ENCODE assay signal across 8 cellular contexts in genomic region chr12:95943231-95943842, GRCh38. TPM values are rescaled to one million over a fixed set of nuclear protein-coding genes. Genes with fewer than 3 reads are reported as not detected.
DNase-seq lines count a peak whose midpoint lies in the region; ATAC-seq and TF ChIP-seq lines count a peak whose summit lies in the region.

Gene AMDHD1, plus strand, starts transcription at chr12:95943331. Its CDS starts 68 bp downstream, at chr12:95943399.

- peak within 1 kb of the TSS; percentile 13 for H3K27ac Mint-ChIP-seq in Caco-2 (ENCODE audit: unreplicated experiment)
- peak within 1 kb of the TSS; percentile 91 for H3K27ac Mint-ChIP-seq in activated naive CD8-positive, alpha-beta T cell treated with anti-CD3 and anti-CD28 coated beads, Interleukin-2, amount 50 U/mL, for 24 hours

- H3K36me3 Mint-ChIP-seq in Caco-2 (ENCODE audit: insufficient read depth, unreplicated experiment), result no peaks in the 10 kb centered on the region
- no peaks in the 10 kb centered on the region for H3K36me3 Mint-ChIP-seq in activated naive CD8-positive, alpha-beta T cell treated with anti-CD3 and anti-CD28 coated beads, Interleukin-2, amount 50 U/mL, for 24 hours (ENCODE audit: low read depth)

- no peaks in the 10 kb centered on the region for H3K4me1 Mint-ChIP-seq in Caco-2 (ENCODE audit: low read depth, unreplicated experiment)
- H3K4me1 Mint-ChIP-seq in activated naive CD8-positive, alpha-beta T cell treated with anti-CD3 and anti-CD28 coated beads, Interleukin-2, amount 50 U/mL, for 24 hours, result peaks cover 6% of the 10 kb centered on the region

- H3K4me3 Mint-ChIP-seq in Caco-2 (ENCODE audit: unreplicated experiment), result peak within 1 kb of the TSS; percentile 91
- H3K4me3 Mint-ChIP-seq in activated naive CD8-positive, alpha-beta T cell treated with anti-CD3 and anti-CD28 coated beads, Interleukin-2, amount 50 U/mL, for 24 hours, result peak within 1 kb of the TSS; percentile 89

- H3K4me1 ChIP-seq in Caco-2, result no peaks in the 10 kb centered on the region
- H3K4me1 ChIP-seq in right atrium auricular region, result peaks cover 0 to 7% of the 10 kb centered on the region in 2 donors

- H3K9me3 Mint-ChIP-seq in Caco-2 (ENCODE audit: unreplicated experiment), result no peaks in the 10 kb centered on the region
- no peaks in the 10 kb centered on the region for H3K9me3 Mint-ChIP-seq in activated naive CD8-positive, alpha-beta T cell treated with anti-CD3 and anti-CD28 coated beads, Interleukin-2, amount 50 U/mL, for 24 hours

- H3K4me3 ChIP-seq in Caco-2 (ENCODE audit: low read depth, low read length) (peak within 1 kb of the TSS; percentile 55), HL-60 (replicated peaks; ENCODE audit: insufficient read depth, low read length) (peak within 1 kb of the TSS; percentile 70), right atrium auricular region (peak within 1 kb of the TSS; percentile 64 to 72)

- no peaks in the 10 kb centered on the region for H3K36me3 ChIP-seq in Caco-2 (ENCODE audit: control insufficient read depth, insufficient read depth, low read length)
- no peaks in the 10 kb centered on the region for H3K36me3 ChIP-seq in right atrium auricular region

- no peaks in the 10 kb centered on the region for H3K27me3 ChIP-seq in Caco-2 (replicated peaks; ENCODE audit: control insufficient read depth, insufficient read depth, low read length)
- no peaks in the 10 kb centered on the region for H3K27me3 ChIP-seq in HL-60 (ENCODE audit: insufficient read depth, poor library complexity, severe bottlenecking)
- H3K27me3 ChIP-seq in right atrium auricular region, result no peaks in the 10 kb centered on the region

- no TSS peak for BruUV-seq in Caco-2 (replicated peaks; lab: Mats Ljungman, UMichigan)

- ATAC-seq in GM21360 (IDR thresholded peaks at IDR 0.05; ENCODE audit: unreplicated experiment) (peak; percentile 56), SK-N-SH treated with all-trans-retinoic acid at 6 μM for 48 hours (peak; percentile 89)
- peak; percentile 78 for ATAC-seq in activated naive CD8-positive, alpha-beta T cell treated with anti-CD3 and anti-CD28 coated beads, Interleukin-2, amount 50 U/mL, for 24 hours

- DNase-seq in Caco-2 (peak; percentile 52 to 71), HL-60 (ENCODE audit: low read depth in 1 of 2, low spot score in 1 of 2) (peak; percentile 38 to 57), right atrium auricular region (ENCODE audit: low spot score) (no peak), retina (peak; percentile 82), DMS79 treated with DMSO at 0.1 percent for 48 hours (lab: John Stamatoyannopoulos, UW) (no peak)
- DNase-seq in activated naive CD8-positive, alpha-beta T cell treated with anti-CD3 and anti-CD28 coated beads, Interleukin-2, amount 50 U/mL, for 24 hours, result peak; percentile 62

- peaks cover 3% of the 10 kb centered on the region for H3K27me3 Mint-ChIP-seq in Caco-2 (ENCODE audit: insufficient read depth, unreplicated experiment)
- H3K27me3 Mint-ChIP-seq in activated naive CD8-positive, alpha-beta T cell treated with anti-CD3 and anti-CD28 coated beads, Interleukin-2, amount 50 U/mL, for 24 hours, result no peaks in the 10 kb centered on the region

- TF ChIP-seq CTCF in Caco-2 (IDR thresholded peaks at IDR 0.05; ENCODE audit: insufficient read depth in 1 of 2, low read depth in 1 of 2, low read length in 1 of 2, severe bottlenecking in 1 of 2, unreplicated experiment in 1 of 2) (peak; percentile 32 to 35), HL-60 (IDR thresholded peaks at IDR 0.05; ENCODE audit: insufficient read depth, low read length) (no peak), right atrium auricular region (IDR thresholded peaks at IDR 0.05) (peak in 1 of 2 donors; percentile 58)

- H3K27ac ChIP-seq in HL-60 (replicated peaks) (peak within 1 kb of the TSS; percentile 88), right atrium auricular region (peak within 1 kb of the TSS; percentile 75)

- POLR2A ChIA-PET in Caco-2 (lab: Charles Lee), result no interaction called here

- H3K9me3 ChIP-seq in Caco-2, result no peaks in the 10 kb centered on the region
- no peaks in the 10 kb centered on the region for H3K9me3 ChIP-seq in right atrium auricular region

- intact Hi-C loops in Caco-2 (cut with micrococcal nuclease; ENCODE audit: unreplicated experiment), result loop anchor here (2.0 kb wide), 1 partner anchor 25 kb away; no protein-coding TSS in a partner anchor

- CTCF ChIA-PET in Caco-2 (lab: Charles Lee), result interaction anchor here (0.9 to 1.3 kb wide), 3 partner anchors 16 to 55 kb away, joined by 4 to 7 read pairs (median 6); no protein-coding TSS in a partner anchor

TF ChIP-seq in SK-N-SH treated with all-trans-retinoic acid at 6 μM for 48 hours, 23 proteins besides CTCF, POLR2A, EP300 and RAD21:
- no peak for TF ChIP-seq PATZ1 (CRISPR knock-in tag; IDR thresholded peaks at IDR 0.05; ENCODE audit: borderline replicate concordance)

RNA-seq across cellular contexts. Expression of gene AMDHD1, which starts in this region (rescaled TPM):
- total RNA-seq in Caco-2 (2022), result 0.32 and 0.61 TPM in 2 replicates
- total RNA-seq in right atrium auricular region, result 1 to 10 TPM in 1 of 2 donors, under 1 TPM in 1; 0.63 to 1.3 TPM

Comparison
In these comparisons a context has a peak if more than half of its experiments do, and no peak if none do; other contexts are left out.
1. Peak in DNase-seq and H3K4me3 ChIP-seq in Caco-2; RNA of the gene not detected or under 1 TPM.
2. DNase-seq: peak in HL-60 (2 of 2), activated naive CD8-positive, alpha-beta T cell treated with anti-CD3 and anti-CD28 coated beads, Interleukin-2, amount 50 U/mL, for 24 hours (single experiment) and retina (single experiment); none in right atrium auricular region (single experiment) and DMS79 treated with DMSO at 0.1 percent for 48 hours (single experiment).
3. Peak in every context shown above with its lines, with median percentiles within 50 percentile points of each other: H3K4me3 ChIP-seq and ATAC-seq.